In genomic region chr11:46737699-46738098, GRCh38 we compare ENCODE assay signal across 16 cellular contexts. TPM values are rescaled to one million over a fixed set of nuclear protein-coding genes. Genes with fewer than 3 reads are reported as not detected.
DNase-seq lines count a peak whose midpoint lies in the region; FAIRE-seq and TF ChIP-seq lines count a peak whose summit lies in the region.
"Had no signal": no experiment of that assay in that cellular context is flagged by ENCODE, and none has a peak within 500 bp of the region (broad histone marks: within the 10 kb centered on the region; RNA-seq: fewer than 3 reads in every experiment).

No MANE protein-coding gene starts in this region.

- peaks cover 3% of the 10 kb centered on the region for H3F3A ChIP-seq in neural progenitor cell (ENCODE audit: low read depth)

- H4K20me1 ChIP-seq in neural progenitor cell (ENCODE audit: low read depth) = no peaks in the 10 kb centered on the region

- H3K36me3 Mint-ChIP-seq in Calu3 (ENCODE audit: insufficient read depth, unreplicated experiment) = peaks cover 27% of the 10 kb centered on the region
- peaks cover 16% of the 10 kb centered on the region for H3K36me3 Mint-ChIP-seq in neural progenitor cell

- H3K4me1 ChIP-seq in HEK293 (ENCODE audit: control insufficient read depth, insufficient read depth, low read length) (no peaks in the 10 kb centered on the region), kidney (ENCODE audit: control insufficient read depth in 1 of 2, insufficient read depth in 1 of 2, low read depth in 1 of 2, low read length in 2 of 2) (no peaks in the 10 kb centered on the region), neural progenitor cell (no peaks in the 10 kb centered on the region)
- H3K4me1 ChIP-seq: A549, BE2C had no signal

- no peaks in the 10 kb centered on the region for H3K27me3 ChIP-seq in neural progenitor cell
- H3K27me3 ChIP-seq in dorsolateral prefrontal cortex = no peaks in the 10 kb centered on the region
- H3K27me3 ChIP-seq: BE2C had no signal

- intact Hi-C loops in Calu3 (cut with micrococcal nuclease; ENCODE audit: unreplicated experiment) (no loop called here), kidney (cut with DNase I) (no loop called here), posterior vena cava (cut with DNase I) (no loop called here), dorsolateral prefrontal cortex (cut with DNase I) (no loop called here)

- H3K27ac ChIP-seq in HEK293 (ENCODE audit: extremely low read depth, low read depth, low read length) (no peak overlapping the region), kidney (ENCODE audit: low read depth in 2 of 2, low read length in 2 of 2) (no peak overlapping the region), neural progenitor cell (no peak overlapping the region), dorsolateral prefrontal cortex (no peak overlapping the region)
- H3K27ac ChIP-seq: A549, C4-2B, GM23248 had no signal

- FAIRE-seq in kidney (lab: Jason Lieb, UNC) = no peak
- FAIRE-seq: A549, H54 had no signal

- H3K27me3 Mint-ChIP-seq in Calu3 (ENCODE audit: unreplicated experiment) (no peaks in the 10 kb centered on the region), neural progenitor cell (ENCODE audit: insufficient read depth, low read depth) (no peaks in the 10 kb centered on the region)

- no peak overlapping the region for H3K27ac Mint-ChIP-seq in Calu3 (ENCODE audit: unreplicated experiment)
- no peak overlapping the region for H3K27ac Mint-ChIP-seq in neural progenitor cell
- H3K27ac Mint-ChIP-seq: CD4-positive, alpha-beta memory T cell had no signal

- CTCF ChIA-PET in Calu3 (lab: Charles Lee) = no interaction called here
- CTCF ChIA-PET in HEK293 (lab: Yijun Ruan, JAX) = interaction anchor here (0.7 kb wide), 1 partner anchor 637 kb away, joined by 4 read pairs; no protein-coding TSS in a partner anchor

- no peaks in the 10 kb centered on the region for H3K79me2 ChIP-seq in neural progenitor cell (ENCODE audit: low read depth)

- H3K9ac ChIP-seq in kidney (ENCODE audit: low read length in 2 of 2) (no peak overlapping the region), neural progenitor cell (no peak overlapping the region)
- H3K9ac ChIP-seq: GM23248 had no signal

- TF ChIP-seq CTCF in Calu3 (IDR thresholded peaks at IDR 0.05; ENCODE audit: unreplicated experiment) (no peak), HEK293 (tag by site-specific recombination; IDR thresholded peaks at IDR 0.05) (no peak), kidney (IDR thresholded peaks at IDR 0.05; ENCODE audit: borderline replicate concordance, extremely low read depth, insufficient read depth) (no peak), neural progenitor cell (IDR thresholded peaks at IDR 0.05) (no peak), dorsolateral prefrontal cortex (IDR thresholded peaks at IDR 0.05 in 54 of 56, conservative IDR thresholded peaks at IDR 0.05 in 2 of 56; ENCODE audit: low read depth in 1 of 56, partially characterized antibody in 56 of 56) (no peak)

- no peak overlapping the region for H2AFZ ChIP-seq in neural progenitor cell (replicated peaks)
- H2AFZ ChIP-seq: GM23248 had no signal

- no peaks in the 10 kb centered on the region for H3K9me3 Mint-ChIP-seq in Calu3 (ENCODE audit: low read depth, unreplicated experiment)
- no peaks in the 10 kb centered on the region for H3K9me3 Mint-ChIP-seq in neural progenitor cell
- H3K9me3 Mint-ChIP-seq: CD4-positive, alpha-beta memory T cell had no signal

- H3K36me3 ChIP-seq in HEK293 (ENCODE audit: control insufficient read depth in 2 of 2, insufficient read depth in 1 of 2, low read length in 2 of 2) = peaks cover 0 to 21% of the 10 kb centered on the region in 2 experiments; a peak in 2 of 3 replicates
- H3K36me3 ChIP-seq in kidney (ENCODE audit: control insufficient read depth in 1 of 2, insufficient read depth in 2 of 2, low read length in 2 of 2) = peaks cover 2 to 10% of the 10 kb centered on the region in 2 donors
- peaks cover 1% of the 10 kb centered on the region for H3K36me3 ChIP-seq in neural progenitor cell

- H3K4me3 Mint-ChIP-seq in Calu3 (ENCODE audit: low read depth, unreplicated experiment) (no peak overlapping the region), neural progenitor cell (no peak overlapping the region)
- H3K4me3 Mint-ChIP-seq: CD4-positive, alpha-beta memory T cell had no signal

- H3K4me1 Mint-ChIP-seq in Calu3 (ENCODE audit: low read depth, unreplicated experiment) = no peaks in the 10 kb centered on the region
- no peaks in the 10 kb centered on the region for H3K4me1 Mint-ChIP-seq in neural progenitor cell
- H3K4me1 Mint-ChIP-seq: CD4-positive, alpha-beta memory T cell had no signal

- H3K4me2 ChIP-seq in neural progenitor cell = no peak overlapping the region
- H3K4me2 ChIP-seq: A549 had no signal

- POLR2A ChIA-PET in HEK293 (lab: Yijun Ruan, JAX) = no interaction called here

- TSS peak; percentile 10 for BruUV-seq in Calu3 (replicated peaks; lab: Mats Ljungman, UMichigan)

- H3K9me3 ChIP-seq in HEK293 (ENCODE audit: control insufficient read depth, insufficient read depth, low read depth, low read length) (no peaks in the 10 kb centered on the region), kidney (ENCODE audit: control insufficient read depth in 1 of 2, low read length in 2 of 2) (no peaks in the 10 kb centered on the region), neural progenitor cell (ENCODE audit: low read depth) (no peaks in the 10 kb centered on the region)
- H3K9me3 ChIP-seq: A549, BE2C had no signal

- DNase-seq in Calu3 (no peak), kidney (peak; percentile 17), posterior vena cava (ENCODE audit: low spot score) (peak; percentile 13), neural progenitor cell (ENCODE audit: low spot score) (no peak), dorsolateral prefrontal cortex (no peak), NCI-H1436 (lab: John Stamatoyannopoulos, UW) (no peak)
- DNase-seq in stimulated activated CD4-positive, alpha-beta T cell treated with anti-CD3 and anti-CD28 coated beads, Interleukin-2, amount 100 ng/mL, for 48 hours = no peak
- DNase-seq: BE2C; CD4-positive, alpha-beta memory T cell; GM23248; IMR-90 had no signal

- H3K4me3 ChIP-seq in HEK293 (ENCODE audit: low read depth, low read length) (no peak overlapping the region), kidney (ENCODE audit: low read length in 2 of 2) (no peak overlapping the region), neural progenitor cell (no peak overlapping the region), dorsolateral prefrontal cortex (no peak overlapping the region)
- H3K4me3 ChIP-seq: A549, GM23248 had no signal

TF ChIP-seq in HEK293, 187 proteins besides CTCF, POLR2A, EP300 and RAD21:
- TF ChIP-seq ZNF121 (tag by site-specific recombination; IDR thresholded peaks at IDR 0.05) (0 out of 2 replicates have a peak, but pooled peaks have one; percentile 24), ZNF776 (tag by site-specific recombination; IDR thresholded peaks at IDR 0.05; ENCODE audit: borderline replicate concordance) (no peak)

RNA-seq across cellular contexts. Expression of gene F2, which starts 18.7 kb away (rescaled TPM):
- not detected in 2 replicates for total RNA-seq in Calu3 (2022)
- not detected for total RNA-seq in kidney
- not detected for polyA plus RNA-seq in kidney (ENCODE audit: insufficient read depth, low read depth, low replicate concordance)
- not detected for total RNA-seq in posterior vena cava
- 0.06 TPM in 1 of 2 replicates, not detected in the other for total RNA-seq in neural progenitor cell (ENCODE audit: low replicate concordance)
- 1 to 10 TPM in 10 of 120 experiments, under 1 TPM in 35, not detected in 75; 0.14 to 1.5 (median 0.67) TPM for total RNA-seq in dorsolateral prefrontal cortex
- total RNA-seq: CD4-positive, alpha-beta memory T cell; GM23248; IMR-90 had no signal
- polyA plus RNA-seq: AG04450; CD4-positive, alpha-beta memory T cell; GM23248; IMR-90 had no signal

RNA-seq across cellular contexts. Expression of gene ZNF408, which starts 36.9 kb away (rescaled TPM):
- total RNA-seq in Calu3 (2022) = 14.8 and 15.5 TPM in 2 replicates
- 9.7 TPM for total RNA-seq in kidney
- 7.8 TPM for polyA plus RNA-seq in kidney (ENCODE audit: insufficient read depth, low read depth, low replicate concordance)
- total RNA-seq in posterior vena cava = 1 to 10 TPM; 5.4 to 5.7 TPM
- total RNA-seq in neural progenitor cell (ENCODE audit: low replicate concordance) = 2.8 and 10.7 TPM in 2 replicates
- total RNA-seq in dorsolateral prefrontal cortex = 10 to 100 TPM in 20 of 120 experiments, 1 to 10 TPM in 100; 4.8 to 15.1 (median 8.4) TPM

RNA-seq across cellular contexts. Expression of gene ARHGAP1, which starts 37.3 kb away (rescaled TPM):
- total RNA-seq in Calu3 (2022) (65.4 and 81.6 TPM in 2 replicates), kidney (137 TPM), posterior vena cava (100 to 1,000 TPM; 265 to 283 TPM), neural progenitor cell (ENCODE audit: low replicate concordance) (8.1 and 11.8 TPM in 2 replicates), dorsolateral prefrontal cortex (100 to 1,000 TPM in 13 of 120 experiments, 10 to 100 TPM in 107; 52.6 to 143 (median 80.0) TPM)
- 35.5 TPM for polyA plus RNA-seq in kidney (ENCODE audit: insufficient read depth, low read depth, low replicate concordance)

Comparison
In these comparisons a context has a peak if more than half of its experiments do, and no peak if none do; other contexts are left out.
1. DNase-seq: peak in kidney (single experiment) and posterior vena cava (single experiment); none in Calu3 (single experiment), neural progenitor cell (single experiment), stimulated activated CD4-positive, alpha-beta T cell treated with anti-CD3 and anti-CD28 coated beads, Interleukin-2, amount 100 ng/mL, for 48 hours (0 of 2), dorsolateral prefrontal cortex (0 of 10) and NCI-H1436 (single experiment).